Comparison of ENCODE assay signal across 18 cellular contexts in the genomic region with DNA sequence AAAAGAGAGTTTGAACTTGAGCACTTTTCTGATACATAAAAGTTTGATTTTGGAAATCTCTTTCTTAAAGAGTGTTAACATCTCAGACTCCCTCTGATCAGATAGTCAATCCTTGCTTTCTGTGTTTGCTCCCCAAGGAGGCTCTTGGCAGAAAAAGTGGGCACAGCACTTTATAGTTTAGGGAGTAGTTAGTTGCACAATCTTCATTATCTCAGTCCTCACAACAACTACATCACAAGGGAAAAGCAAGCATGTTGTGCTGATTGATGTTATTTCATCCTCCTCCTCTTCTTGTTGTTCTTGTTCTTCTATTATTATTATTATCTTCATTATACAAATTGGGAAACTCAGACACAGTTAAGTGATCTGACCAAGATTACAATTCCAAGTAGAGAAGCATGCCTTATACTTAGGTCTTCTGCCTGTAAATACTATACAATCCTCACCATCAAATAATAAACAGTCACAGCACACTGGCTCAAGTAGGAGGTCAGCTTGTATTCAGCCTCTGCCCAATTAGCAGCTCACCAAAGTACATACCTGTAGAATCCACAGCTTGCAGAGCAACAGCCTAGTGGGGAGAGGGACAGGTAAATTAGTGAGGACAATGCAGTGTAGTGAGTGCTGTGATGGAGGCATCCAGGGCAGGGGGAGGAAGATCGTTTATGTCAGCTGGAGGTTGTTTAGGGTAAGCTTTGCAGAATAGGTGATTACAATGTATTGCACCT.
A peak's percentile ranks its signal among the peaks of the same experiment; 100 is the strongest.
DNase-seq lines count a peak whose midpoint lies in the region; ATAC-seq and TF ChIP-seq lines count a peak whose summit lies in the region.
"Had no signal": no experiment of that assay in that cellular context is flagged by ENCODE, and none has a peak within 500 bp of the region (broad histone marks: within the 10 kb centered on the region; RNA-seq: fewer than 3 reads in every experiment).

No MANE protein-coding gene starts in this region.

- H3K79me1 ChIP-seq in H9 (ENCODE audit: insufficient read depth, low read depth, low read length, poor library complexity, severe bottlenecking) = no peaks in the 10 kb centered on the region

- no peak overlapping the region for H3K18ac ChIP-seq in H9 (ENCODE audit: insufficient read length, low read depth, low read length)

- no peaks in the 10 kb centered on the region for H3K9me2 ChIP-seq in neural cell (ENCODE audit: insufficient read depth, low read length)

- no CpG with 5 or more reads among the region's 1 CpG for WGBS in H9 (ENCODE audit: extremely low coverage, insufficient read length, low lambda C conversion rate)

- DNase-seq in G401 (ENCODE audit: low spot score) = peak; percentile 13
- no peak for DNase-seq in H9
- peak; percentile 62 for DNase-seq in amniotic epithelial cell (ENCODE audit: low read depth)
- DNase-seq in LoVo (ENCODE audit: low spot score) = no peak
- DNase-seq: CD4-positive, alpha-beta memory T cell; DMS79; NCI-H1048; NCI-H1694 treated with DMSO at 0.1 percent for 48 hours; NCI-H345; NCI-H774; PC-9; SW 1271 had no signal

- in situ Hi-C loops in G401 (cut with HindIII; ENCODE audit: low sequenced_read_pairs) = no loop called here

- no peaks in the 10 kb centered on the region; the same call in 1 of the 2 replicates for H3K27me3 Mint-ChIP-seq in H9 (ENCODE audit: low read depth)
- H3K27me3 Mint-ChIP-seq: B cell; CD4-positive, alpha-beta memory T cell had no signal

- no peak for TF ChIP-seq RAD21 in neural cell (conservative IDR thresholded peaks at IDR 0.05)

- peak overlapping the region; percentile 20 for H3K4me2 ChIP-seq in H9 (ENCODE audit: insufficient read depth, insufficient read length, low read length)
- peak overlapping the region; percentile 13 for H3K4me2 ChIP-seq in neural cell (ENCODE audit: low read length)
- H3K4me2 ChIP-seq: KMS-11, PC-9 had no signal

- H2AFZ ChIP-seq in H9 (ENCODE audit: low read length) = no peak overlapping the region
- no peak overlapping the region for H2AFZ ChIP-seq in neural cell (ENCODE audit: low read depth, low read length)
- H2AFZ ChIP-seq: PC-9 had no signal

- H3K4ac ChIP-seq in H9 (ENCODE audit: low read depth, low read length) = no peak overlapping the region

- H2BK12ac ChIP-seq in H9 (ENCODE audit: insufficient read length, low read depth, low read length) = no peak overlapping the region

- no peak overlapping the region for H2BK120ac ChIP-seq in H9 (ENCODE audit: low read depth, low read length, poor library complexity, severe bottlenecking)

- H2BK5ac ChIP-seq in H9 (ENCODE audit: insufficient read length, low read length) = no peak overlapping the region

- H3K27ac Mint-ChIP-seq in H9 = 0 out of 7 replicates have a peak overlapping the region, but pooled peaks of 1 of the 3 experiments have one; percentile 30
- H3K27ac Mint-ChIP-seq: B cell; CD4-positive, alpha-beta memory T cell had no signal

- no peaks in the 10 kb centered on the region for H3K9me3 Mint-ChIP-seq in H9

- H4K20me1 ChIP-seq in H9 (ENCODE audit: control insufficient read depth, insufficient read depth, insufficient read length) (no peaks in the 10 kb centered on the region), neural cell (ENCODE audit: insufficient read depth) (no peaks in the 10 kb centered on the region)

- H3K56ac ChIP-seq in H9 (ENCODE audit: insufficient read length, low read depth, low read length) = no peak overlapping the region

- H3K4me3 ChIP-seq in neural cell (ENCODE audit: low read length) = peak overlapping the region; percentile 14
- H3K4me3 ChIP-seq: PC-9 had no signal

- TF ChIP-seq EP300 in neural cell (conservative IDR thresholded peaks at IDR 0.05; ENCODE audit: poor library complexity, severe bottlenecking) = no peak

- H3F3A ChIP-seq in neural cell (ENCODE audit: insufficient read depth, low read length, poor library complexity, severe bottlenecking) = no peaks in the 10 kb centered on the region

- no peak overlapping the region for H3K14ac ChIP-seq in H9 (ENCODE audit: insufficient read depth, low read length)

- H2AK5ac ChIP-seq in H9 (ENCODE audit: insufficient read length, low read length) = no peak overlapping the region

- H3K9me3 ChIP-seq in H9 (ENCODE audit: control insufficient read depth, low read depth, low read length) = no peaks in the 10 kb centered on the region
- no peaks in the 10 kb centered on the region for H3K9me3 ChIP-seq in neural cell (ENCODE audit: low read length)

- peaks cover 2% of the 10 kb centered on the region; the same call in 1 of the 2 replicates for H3K4me1 ChIP-seq in H9 (ENCODE audit: insufficient read depth, low read length)

- TF ChIP-seq CTCF in H9 (conservative IDR thresholded peaks at IDR 0.05) = no peak
- TF ChIP-seq CTCF in neural cell (IDR thresholded peaks at IDR 0.05; ENCODE audit: poor library complexity, severe bottlenecking) = no peak

- H3K23ac ChIP-seq in H9 (ENCODE audit: insufficient read length, low read depth, low read length) = no peak overlapping the region

- no peak overlapping the region for H4K8ac ChIP-seq in H9 (replicated peaks; ENCODE audit: insufficient read length, low read depth, low read length)

- H2BK20ac ChIP-seq in H9 (ENCODE audit: low read depth, low read length, poor library complexity, severe bottlenecking) = no peak overlapping the region

- peaks cover 16 to 24% of the 10 kb centered on the region in 2 experiments for H3K4me1 Mint-ChIP-seq in H9
- H3K4me1 Mint-ChIP-seq: B cell; CD4-positive, alpha-beta memory T cell had no signal

- no peak overlapping the region for H4K91ac ChIP-seq in H9 (ENCODE audit: insufficient read length, low read depth, low read length)

- H3K36me3 ChIP-seq in neural cell (ENCODE audit: insufficient read depth, low read length) = no peaks in the 10 kb centered on the region

- H3K4me3 Mint-ChIP-seq in H9 = peak overlapping the region in 1 of 2 experiments; percentile 1; a peak in 1 of 5 replicates
- H3K4me3 Mint-ChIP-seq: B cell; CD4-positive, alpha-beta memory T cell had no signal

- H3K9ac ChIP-seq in H9 (ENCODE audit: extremely low read depth, insufficient read length, low read length) (no peak overlapping the region), neural cell (ENCODE audit: low read length) (no peak overlapping the region)
- H3K9ac ChIP-seq: KMS-11 had no signal

- H3K79me2 ChIP-seq in H9 (ENCODE audit: insufficient read depth, low read length) = no peaks in the 10 kb centered on the region
- H3K79me2 ChIP-seq in neural cell (replicated peaks; ENCODE audit: insufficient read depth, low read length) = no peaks in the 10 kb centered on the region

- H3K36me3 Mint-ChIP-seq in H9 (ENCODE audit: insufficient read depth in 1 of 3, low read depth in 3 of 3) = no peaks in the 10 kb centered on the region
- H3K36me3 Mint-ChIP-seq: CD4-positive, alpha-beta memory T cell had no signal

- H3K27ac ChIP-seq in H9 (ENCODE audit: insufficient read length, low read depth, low read length) (no peak overlapping the region), neural cell (ENCODE audit: low read length) (no peak overlapping the region)
- H3K27ac ChIP-seq: KMS-11, PC-9 had no signal

- no peak overlapping the region for H3T11ph ChIP-seq in H9 (ENCODE audit: low read length)

- no peak for ATAC-seq in GM21367 (IDR thresholded peaks at IDR 0.05; ENCODE audit: unreplicated experiment)
- ATAC-seq in HG03565 (IDR thresholded peaks at IDR 0.05; ENCODE audit: unreplicated experiment) = no peak
- ATAC-seq: HepG2 had no signal

- H4K5ac ChIP-seq in H9 (ENCODE audit: insufficient read length, low read depth, low read length) = no peak overlapping the region

- no peak overlapping the region for H2BK15ac ChIP-seq in H9 (ENCODE audit: low read depth, low read length)

- H3K23me2 ChIP-seq in H9 (ENCODE audit: insufficient read length, low read depth, low read length, poor library complexity, severe bottlenecking) = no peaks in the 10 kb centered on the region

- H3K27me3 ChIP-seq in H9 (ENCODE audit: insufficient read depth, low read length) (no peaks in the 10 kb centered on the region), neural cell (ENCODE audit: insufficient read depth, low read depth, low read length) (no peaks in the 10 kb centered on the region)

TF ChIP-seq in neural cell, 6 proteins besides CTCF, POLR2A, EP300 and RAD21:
- no peak for TF ChIP-seq TAF1 (IDR thresholded peaks at IDR 0.05; ENCODE audit: low read depth)
- TF ChIP-seq POLR2AphosphoS5 (IDR thresholded peaks at IDR 0.05) = no peak
- TF ChIP-seq SMC3 (conservative IDR thresholded peaks at IDR 0.05; ENCODE audit: poor library complexity) = no peak

Comparison
In these comparisons a context has a peak if more than half of its experiments do, and no peak if none do; other contexts are left out.
1. DNase-seq: peak in G401 (single experiment) and amniotic epithelial cell (single experiment); none in H9 (single experiment) and LoVo (single experiment).